9 cellular contexts compared by ENCODE assay signal in the genomic region with DNA sequence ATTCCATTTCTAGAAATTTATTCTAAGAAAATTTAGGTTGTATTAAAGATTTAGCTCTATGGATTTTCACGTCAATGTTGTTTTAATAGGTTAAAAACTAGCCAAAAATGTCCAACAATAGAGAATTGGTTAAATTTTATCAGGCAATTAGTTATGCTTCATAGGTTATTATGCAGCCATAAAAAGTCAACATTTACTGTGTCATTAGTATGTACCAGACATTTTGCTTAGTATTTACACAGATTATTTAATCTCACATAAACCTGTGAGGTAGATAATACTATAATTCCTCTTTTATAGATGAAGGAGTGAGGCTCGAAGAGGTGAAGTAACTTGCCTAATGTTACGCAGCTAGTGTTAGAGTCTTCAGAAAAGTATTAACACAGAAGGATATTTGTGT. TPM values are rescaled to one million over a fixed set of nuclear protein-coding genes. Genes with fewer than 3 reads are reported as not detected.
A peak's percentile ranks its signal among the peaks of the same experiment; 100 is the strongest.
DNase-seq lines count a peak whose midpoint lies in the region; ATAC-seq and TF ChIP-seq lines count a peak whose summit lies in the region.
"Had no signal": no experiment of that assay in that cellular context is flagged by ENCODE, and none has a peak within 500 bp of the region (broad histone marks: within the 10 kb centered on the region; RNA-seq: fewer than 3 reads in every experiment).

No MANE protein-coding gene starts in this region.

- H3K4me2 ChIP-seq in GM23248 (ENCODE audit: unreplicated experiment) = peak overlapping the region; percentile 92
- H3K4me2 ChIP-seq in PC-9 = peak overlapping the region; percentile 84
- no peak overlapping the region for H3K4me2 ChIP-seq in neuronal stem cell (ENCODE audit: insufficient read depth, low read length, poor library complexity, severe bottlenecking)

- H4K91ac ChIP-seq in neuronal stem cell (ENCODE audit: low read depth, low read length, poor library complexity) = no peak overlapping the region

- H3K9me3 ChIP-seq in GM23248 (ENCODE audit: low read depth) (no peaks in the 10 kb centered on the region), PC-9 (ENCODE audit: insufficient read depth, low read depth) (no peaks in the 10 kb centered on the region), gastrocnemius medialis (no peaks in the 10 kb centered on the region), neuronal stem cell (replicated peaks in 1 of 2; ENCODE audit: control insufficient read depth in 2 of 2, insufficient read depth in 1 of 2, low read depth in 1 of 2, low read length in 2 of 2) (peaks cover 0 to 6% of the 10 kb centered on the region in 2 donors)

- ATAC-seq in gastrocnemius medialis (no peak), HG03097 (IDR thresholded peaks at IDR 0.05; ENCODE audit: low FRiP score, unreplicated experiment) (no peak)

- H3K36me3 ChIP-seq in GM23248 (ENCODE audit: low read depth) = no peaks in the 10 kb centered on the region
- no peaks in the 10 kb centered on the region for H3K36me3 ChIP-seq in PC-9 (ENCODE audit: low read depth)
- no peaks in the 10 kb centered on the region for H3K36me3 ChIP-seq in gastrocnemius medialis
- H3K36me3 ChIP-seq in neuronal stem cell (replicated peaks in 1 of 2; ENCODE audit: control insufficient read depth in 2 of 2, insufficient read depth in 2 of 2, low read length in 2 of 2) = peaks cover 0 to 6% of the 10 kb centered on the region in 2 donors

- CTCF ChIA-PET in PC-9 (lab: Charles Lee) = no interaction called here

- H2AK5ac ChIP-seq in neuronal stem cell (ENCODE audit: low read depth, low read length) = no peak overlapping the region

- H3F3A ChIP-seq in GM23248 (ENCODE audit: insufficient read depth) = peaks cover 23% of the 10 kb centered on the region; the same call in 1 of the 2 replicates
- 0 out of 2 replicates have a peak, but pooled peaks cover 4% of the 10 kb centered on the region for H3F3A ChIP-seq in PC-9 (ENCODE audit: insufficient read depth, low read depth)

- H3K9ac ChIP-seq in GM23248 (peak overlapping the region; percentile 100), neuronal stem cell (ENCODE audit: low read depth, low read length, poor library complexity) (no peak overlapping the region)

- H4K8ac ChIP-seq in neuronal stem cell (ENCODE audit: low read depth, low read length) = no peak overlapping the region

- DNase-seq in GM23248 (no peak), PC-9 (no peak), fibroblast of pulmonary artery (ENCODE audit: low read depth) (no peak), gastrocnemius medialis (no peak), neuronal stem cell (ENCODE audit: low spot score) (no peak), DMS79 treated with DMSO at 0.1 percent for 48 hours (lab: John Stamatoyannopoulos, UW) (no peak)
- DNase-seq: caudate nucleus, NCI-H1694 treated with DMSO at 0.1 percent for 48 hours had no signal

- H3K4me1 ChIP-seq in GM23248 (ENCODE audit: insufficient read depth) = peaks cover 41% of the 10 kb centered on the region
- H3K4me1 ChIP-seq in PC-9 (replicated peaks; ENCODE audit: insufficient read depth) = peaks cover 37% of the 10 kb centered on the region
- H3K4me1 ChIP-seq in gastrocnemius medialis = peaks cover 64 to 68% of the 10 kb centered on the region in 2 donors
- peaks cover 0 to 3% of the 10 kb centered on the region in 2 donors for H3K4me1 ChIP-seq in neuronal stem cell (ENCODE audit: control insufficient read depth in 2 of 2, insufficient read depth in 1 of 2, low read depth in 1 of 2, low read length in 2 of 2)

- H3K9me2 ChIP-seq in GM23248 (ENCODE audit: insufficient read depth) (no peaks in the 10 kb centered on the region), PC-9 (ENCODE audit: insufficient read depth) (no peaks in the 10 kb centered on the region; the same call in 1 of the 2 replicates)

- no peak overlapping the region for H3K23ac ChIP-seq in neuronal stem cell (ENCODE audit: low read depth, low read length, poor library complexity)

- H2BK15ac ChIP-seq in neuronal stem cell (ENCODE audit: low read length) = no peak overlapping the region

- H3K4ac ChIP-seq in neuronal stem cell (ENCODE audit: low read length) = no peak overlapping the region

- 64 to 67% methylated on average over 3 of the region's 3 CpGs for WGBS in GM23248 (ENCODE audit: low coverage in 1 of 2, low lambda C conversion rate in 2 of 2, missing lambda C conversion rate in 2 of 2), 2 experiments
- no CpG with 5 or more reads among the region's 3 CpGs for WGBS in neuronal stem cell (ENCODE audit: extremely low coverage in 2 of 2, insufficient read length in 2 of 2, insufficient replicate concordance in 1 of 2), 2 donors

- peak overlapping the region; percentile 99 for H3K27ac ChIP-seq in GM23248
- H3K27ac ChIP-seq in PC-9 = no peak overlapping the region
- peak overlapping the region; percentile 97 to 99 (median 98) for H3K27ac ChIP-seq in gastrocnemius medialis
- H3K27ac ChIP-seq in neuronal stem cell (replicated peaks; ENCODE audit: low read length) = no peak overlapping the region

- no peaks in the 10 kb centered on the region for H3K79me1 ChIP-seq in neuronal stem cell (ENCODE audit: low read depth, low read length)

- no peak overlapping the region for H2BK120ac ChIP-seq in neuronal stem cell (ENCODE audit: low read depth, low read length)

- H3K4me3 ChIP-seq in GM23248 = peak overlapping the region; percentile 86
- H3K4me3 ChIP-seq in PC-9 = peak overlapping the region; percentile 80
- peak overlapping the region; percentile 94 for H3K4me3 ChIP-seq in fibroblast of pulmonary artery (replicated peaks; ENCODE audit: low read depth, low read length)
- H3K4me3 ChIP-seq in gastrocnemius medialis = peak overlapping the region; percentile 73 to 96 (median 94)
- H3K4me3 ChIP-seq in neuronal stem cell (ENCODE audit: low read length in 2 of 2) = peak overlapping the region in 1 of 2 donors; percentile 62

- H4K20me1 ChIP-seq in GM23248 (ENCODE audit: insufficient read depth) (peaks cover 13% of the 10 kb centered on the region), PC-9 (ENCODE audit: insufficient read depth) (peaks cover 56% of the 10 kb centered on the region)

- H3K27me3 ChIP-seq in GM23248 (replicated peaks; ENCODE audit: insufficient read depth) (no peaks in the 10 kb centered on the region), PC-9 (ENCODE audit: insufficient read depth, low read depth) (no peaks in the 10 kb centered on the region), gastrocnemius medialis (no peaks in the 10 kb centered on the region), neuronal stem cell (ENCODE audit: control insufficient read depth in 3 of 3, insufficient read depth in 3 of 3, low read depth in 1 of 3, low read length in 3 of 3) (no peaks in the 10 kb centered on the region)

- H3K18ac ChIP-seq in neuronal stem cell (ENCODE audit: low read length) = no peak overlapping the region

- no TSS peak for BruUV-seq in PC-9 (replicated peaks; lab: Mats Ljungman, UMichigan)

- POLR2A ChIA-PET in PC-9 (lab: Charles Lee; ENCODE audit: unreplicated experiment) = interaction anchor here (0.6 kb wide), 1 partner anchor 909 kb away, joined by 7 read pairs; no protein-coding TSS in a partner anchor

- no peak overlapping the region for H2AFZ ChIP-seq in GM23248
- H2AFZ ChIP-seq in PC-9 = no peak overlapping the region
- no peak overlapping the region for H2AFZ ChIP-seq in neuronal stem cell (ENCODE audit: low read length)

- in situ Hi-C loops in GM23248 (cut with MboI) (no loop called here), gastrocnemius medialis (cut with MboI; ENCODE audit: low sequenced_read_pairs in 4 of 4) (no loop called here)

- TF ChIP-seq CTCF in PC-9 (conservative IDR thresholded peaks at IDR 0.05) = no peak
- TF ChIP-seq CTCF in fibroblast of pulmonary artery (IDR thresholded peaks at IDR 0.05; ENCODE audit: low read length, missing control alignments) = no peak
- no peak for TF ChIP-seq CTCF in gastrocnemius medialis (IDR thresholded peaks at IDR 0.05 in 4 of 5, conservative IDR thresholded peaks at IDR 0.05 in 1 of 5)

- H2BK5ac ChIP-seq in neuronal stem cell (ENCODE audit: low read length) = no peak overlapping the region

- H3K79me2 ChIP-seq in GM23248 (ENCODE audit: insufficient read depth) (peaks cover 67% of the 10 kb centered on the region), PC-9 (ENCODE audit: low read depth) (peaks cover 68% of the 10 kb centered on the region)

- H2BK12ac ChIP-seq in neuronal stem cell (ENCODE audit: low read length) = no peak overlapping the region

- TF ChIP-seq POLR2A in gastrocnemius medialis (IDR thresholded peaks at IDR 0.05) = no peak

- no peak overlapping the region for H3K14ac ChIP-seq in neuronal stem cell (ENCODE audit: low read length)

- intact Hi-C loops in PC-9 (cut with micrococcal nuclease; ENCODE audit: unreplicated experiment) = loop anchor here (2.0 kb wide), 1 partner anchor 62 kb away; no protein-coding TSS in a partner anchor
- intact Hi-C loops in gastrocnemius medialis (cut with DNase I; ENCODE audit: low total_unique reads) = no loop called here

RNA-seq across cellular contexts. Expression of gene GOLGA4, which starts 1.9 kb away (rescaled TPM):
- total RNA-seq in GM23248 (2014; rRNA removed; shearing (Covaris generic)) = 34.5 and 41.6 TPM in 2 replicates
- polyA plus RNA-seq in GM23248 (2016; fragmentation: Nextera tagmentation; extraction: Ambion mirVana) = 52.1 and 60.0 TPM in 2 replicates
- total RNA-seq in PC-9 (2021) (77.4 and 77.7 TPM in 2 replicates), gastrocnemius medialis (100 to 1,000 TPM; 233 to 357 (median 269) TPM)
- polyA plus RNA-seq in neuronal stem cell (2013, experiment 1 of 2) = 37.0 TPM
- polyA plus RNA-seq in neuronal stem cell (2013, experiment 2 of 2) = 38.3 TPM

Comparison
In these comparisons a context has a peak if more than half of its experiments do, and no peak if none do; other contexts are left out.
1. H3K27ac ChIP-seq: peak in GM23248 (single experiment) and gastrocnemius medialis (4 of 4); none in PC-9 (single experiment) and neuronal stem cell (single experiment).